Comparison of ENCODE assay signal across 1 cellular context in genomic region chr16:58018803-58019202, GRCh38.
TF ChIP-seq lines count a peak whose summit lies in the region.

No MANE protein-coding gene starts in this region.

TF ChIP-seq in WTC11, 78 proteins besides CTCF, POLR2A, EP300 and RAD21:
- TF ChIP-seq E2F1 (CRISPR knock-in tag; IDR thresholded peaks at IDR 0.05) (no peak), ZBTB21 (CRISPR knock-in tag; IDR thresholded peaks at IDR 0.05; ENCODE audit: borderline replicate concordance) (no peak), NR1H2 (CRISPR knock-in tag; IDR thresholded peaks at IDR 0.05) (no peak), ZNF263 (CRISPR knock-in tag; IDR thresholded peaks at IDR 0.05; ENCODE audit: low read depth) (no peak), PRDM15 (CRISPR knock-in tag; IDR thresholded peaks at IDR 0.05) (no peak), ZNF121 (CRISPR knock-in tag; IDR thresholded peaks at IDR 0.05) (no peak)
TF ChIP-seq in WTC11: peak in this region for 0.
